Comparison of ENCODE assay signal across 1 cellular context in the genomic region with DNA sequence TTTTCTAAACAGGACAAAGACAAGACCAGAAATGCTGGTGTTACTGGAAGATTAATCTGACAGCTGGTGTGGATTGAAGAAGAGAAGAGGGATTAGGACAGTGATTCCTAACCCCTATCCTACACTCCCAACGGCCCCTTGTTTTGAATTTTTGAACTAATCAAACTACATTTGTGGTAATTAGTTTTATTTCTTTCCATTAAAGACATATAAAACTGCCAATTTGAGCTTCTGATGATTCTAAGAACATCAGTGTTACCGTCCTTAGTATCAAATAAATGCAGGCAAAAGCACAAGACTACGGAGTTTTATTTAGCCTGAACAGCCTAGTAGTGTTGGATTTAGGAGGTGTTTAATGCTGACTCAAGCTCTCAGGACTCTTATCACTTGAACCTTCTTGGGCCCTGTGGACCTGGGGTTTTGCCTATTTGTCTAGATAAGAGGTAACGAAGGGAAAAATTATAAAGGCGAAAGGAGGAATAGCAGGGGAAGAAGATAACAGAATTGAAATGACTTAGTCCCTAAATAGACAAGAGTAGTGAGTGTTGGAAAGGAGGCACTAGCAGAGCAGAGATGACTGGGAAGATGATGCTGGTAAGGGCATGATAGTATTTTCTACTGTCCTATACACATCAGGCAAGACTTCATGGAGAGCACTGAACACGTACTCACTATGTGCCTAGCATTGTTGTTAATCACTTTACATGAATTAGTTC.
TF ChIP-seq lines count a peak whose summit lies in the region.

No MANE protein-coding gene starts in this region.

TF ChIP-seq in HepG2, 621 proteins besides CTCF, POLR2A, EP300 and RAD21:
- TF ChIP-seq, protein P1, sequence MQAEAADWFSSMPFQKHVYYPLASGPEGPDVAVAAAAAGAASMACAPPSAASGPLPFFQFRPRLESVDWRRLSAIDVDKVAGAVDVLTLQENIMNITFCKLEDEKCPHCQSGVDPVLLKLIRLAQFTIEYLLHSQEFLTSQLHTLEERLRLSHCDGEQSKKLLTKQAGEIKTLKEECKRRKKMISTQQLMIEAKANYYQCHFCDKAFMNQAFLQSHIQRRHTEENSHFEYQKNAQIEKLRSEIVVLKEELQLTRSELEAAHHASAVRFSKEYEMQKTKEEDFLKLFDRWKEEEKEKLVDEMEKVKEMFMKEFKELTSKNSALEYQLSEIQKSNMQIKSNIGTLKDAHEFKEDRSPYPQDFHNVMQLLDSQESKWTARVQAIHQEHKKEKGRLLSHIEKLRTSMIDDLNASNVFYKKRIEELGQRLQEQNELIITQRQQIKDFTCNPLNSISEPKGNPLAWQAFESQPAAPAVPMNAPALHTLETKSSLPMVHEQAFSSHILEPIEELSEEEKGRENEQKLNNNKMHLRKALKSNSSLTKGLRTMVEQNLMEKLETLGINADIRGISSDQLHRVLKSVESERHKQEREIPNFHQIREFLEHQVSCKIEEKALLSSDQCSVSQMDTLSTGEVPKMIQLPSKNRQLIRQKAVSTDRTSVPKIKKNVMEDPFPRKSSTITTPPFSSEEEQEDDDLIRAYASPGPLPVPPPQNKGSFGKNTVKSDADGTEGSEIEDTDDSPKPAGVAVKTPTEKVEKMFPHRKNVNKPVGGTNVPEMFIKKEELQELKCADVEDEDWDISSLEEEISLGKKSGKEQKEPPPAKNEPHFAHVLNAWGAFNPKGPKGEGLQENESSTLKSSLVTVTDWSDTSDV (CRISPR knock-in tag; IDR thresholded peaks at IDR 0.05), result no peak
- no peak for TF ChIP-seq XBP1 (CRISPR knock-in tag; IDR thresholded peaks at IDR 0.05)
